9 cellular contexts compared by ENCODE assay signal in genomic region chr13:50365683-50366391, GRCh38.
DNase-seq lines count a peak whose midpoint lies in the region; ATAC-seq and TF ChIP-seq lines count a peak whose summit lies in the region.
"Had no signal": no experiment of that assay in that cellular context is flagged by ENCODE, and none has a peak within 500 bp of the region (broad histone marks: within the 10 kb centered on the region; RNA-seq: fewer than 3 reads in every experiment).

No MANE protein-coding gene starts in this region.

- no peaks in the 10 kb centered on the region for H3K27me3 Mint-ChIP-seq in CD4-positive, alpha-beta T cell
- H3K27me3 Mint-ChIP-seq in activated B cell treated with CpG ODN at 0.5 μM for 24 hours, result no peaks in the 10 kb centered on the region

- CTCF ChIA-PET in CD4-positive, alpha-beta T cell (lab: Charles Lee), result interaction anchor here (1.1 kb wide), 1 partner anchor 369 kb away, joined by 3 read pairs; the partner anchor contains the start of gene TRIM13
- CTCF ChIA-PET in activated B cell treated with CpG ODN at 0.5 μM for 24 hours (lab: Charles Lee), result interaction anchor here (0.7 to 1.8 kb wide), 3 partner anchors 21 to 435 kb away, joined by 3 to 5 read pairs (median 3); no protein-coding TSS in a partner anchor

- H3K79me2 ChIP-seq in KMS-11 (ENCODE audit: insufficient read depth, low read depth), result no peaks in the 10 kb centered on the region

- peak overlapping the region; percentile 58 for H3K4me2 ChIP-seq in KMS-11

- H3K9ac ChIP-seq in KMS-11, result no peak overlapping the region

- H3K36me3 ChIP-seq in KMS-11 (ENCODE audit: insufficient read depth) (no peaks in the 10 kb centered on the region), heart right ventricle (no peaks in the 10 kb centered on the region)
- H3K36me3 ChIP-seq: cardiac muscle cell had no signal

- peak in 8 of 10 experiments; percentile 8 to 37 (median 17) for DNase-seq in CD4-positive, alpha-beta T cell
- DNase-seq in activated B cell treated with CpG ODN at 0.5 μM for 24 hours (no peak), epithelial cell of proximal tubule (ENCODE audit: low read depth) (peak; percentile 78), heart right ventricle (no peak), ecto neural progenitor cell (ENCODE audit: low spot score) (no peak)
- DNase-seq in stimulated activated CD8-positive, alpha-beta memory T cell treated with anti-CD3 and anti-CD28 coated beads, Interleukin-4, amount 100 ng/mL, for 48 hours, result peak; percentile 60

- H3K27ac Mint-ChIP-seq in CD4-positive, alpha-beta T cell, result peak overlapping the region; percentile 89
- peak overlapping the region; percentile 86 for H3K27ac Mint-ChIP-seq in activated B cell treated with CpG ODN at 0.5 μM for 24 hours

- H2AFZ ChIP-seq in KMS-11 (ENCODE audit: low read depth), result no peak overlapping the region

- no peaks in the 10 kb centered on the region for H3K9me3 Mint-ChIP-seq in CD4-positive, alpha-beta T cell
- H3K9me3 Mint-ChIP-seq in activated B cell treated with CpG ODN at 0.5 μM for 24 hours, result no peaks in the 10 kb centered on the region

- H3K9me3 ChIP-seq in CD4-positive, alpha-beta T cell (ENCODE audit: control insufficient read depth, low read length), result no peaks in the 10 kb centered on the region
- H3K9me3 ChIP-seq in heart right ventricle, result no peaks in the 10 kb centered on the region

- H3K27ac ChIP-seq in CD4-positive, alpha-beta T cell (ENCODE audit: low read depth, low read length), result peak overlapping the region; percentile 24
- peak overlapping the region; percentile 46; the same call in 1 of the 2 replicates for H3K27ac ChIP-seq in KMS-11
- H3K27ac ChIP-seq in heart right ventricle, result peak overlapping the region in 1 of 10 donors; percentile 69
- H3K27ac ChIP-seq: cardiac muscle cell had no signal

- H3K4me3 ChIP-seq in KMS-11 (IDR thresholded peaks at IDR 0.05; ENCODE audit: insufficient read depth, low read depth, low read length) (no peak overlapping the region), epithelial cell of proximal tubule (ENCODE audit: low read depth, low read length) (peak overlapping the region; percentile 31), heart right ventricle (no peak overlapping the region)
- H3K4me3 ChIP-seq: cardiac muscle cell had no signal

- no peak for TF ChIP-seq CTCF in CD4-positive, alpha-beta T cell (IDR thresholded peaks at IDR 0.05)
- TF ChIP-seq CTCF in KMS-11 (conservative IDR thresholded peaks at IDR 0.05; ENCODE audit: low read depth, low read length) (no peak), activated B cell treated with CpG ODN at 0.5 μM for 24 hours (IDR thresholded peaks at IDR 0.05) (no peak), epithelial cell of proximal tubule (conservative IDR thresholded peaks at IDR 0.05; ENCODE audit: low read depth, low read length) (no peak), heart right ventricle (IDR thresholded peaks at IDR 0.05) (no peak)

- peak; percentile 75 for ATAC-seq in CD4-positive, alpha-beta T cell (ENCODE audit: poor library complexity)
- ATAC-seq in GM21423 (IDR thresholded peaks at IDR 0.05; ENCODE audit: unreplicated experiment), result peak; percentile 71
- ATAC-seq in activated B cell treated with CpG ODN at 0.5 μM for 24 hours (ENCODE audit: low read depth), result peak; percentile 28
- ATAC-seq in heart right ventricle, result no peak

- H3K36me3 Mint-ChIP-seq in CD4-positive, alpha-beta T cell (ENCODE audit: low read depth), result no peaks in the 10 kb centered on the region
- no peaks in the 10 kb centered on the region for H3K36me3 Mint-ChIP-seq in activated B cell treated with CpG ODN at 0.5 μM for 24 hours (ENCODE audit: low read depth)

- peak overlapping the region; percentile 77 for H3K4me3 Mint-ChIP-seq in CD4-positive, alpha-beta T cell
- H3K4me3 Mint-ChIP-seq in activated B cell treated with CpG ODN at 0.5 μM for 24 hours, result peak overlapping the region; percentile 63

- POLR2A ChIA-PET in CD4-positive, alpha-beta T cell (lab: Charles Lee), result interaction anchor here (0.8 to 3.3 kb wide), 8 partner anchors 14 to 1087 kb away, joined by 3 to 21 read pairs (median 3); partner anchors contain the start of gene TRIM13
- POLR2A ChIA-PET in activated B cell treated with CpG ODN at 0.5 μM for 24 hours (lab: Charles Lee), result interaction anchor here (0.6 to 3.4 kb wide), 17 partner anchors 8 to 549 kb away, joined by 3 to 42 read pairs (median 8); partner anchors contain the start of gene TRIM13

- H3K27me3 ChIP-seq in CD4-positive, alpha-beta T cell (ENCODE audit: control insufficient read depth, insufficient read depth, low read length), result no peaks in the 10 kb centered on the region
- H3K27me3 ChIP-seq in KMS-11 (ENCODE audit: insufficient read depth, low read depth) (peaks cover 5% of the 10 kb centered on the region; the same call in 1 of the 2 replicates), heart right ventricle (no peaks in the 10 kb centered on the region)
- H3K27me3 ChIP-seq: cardiac muscle cell had no signal

- H3K4me1 Mint-ChIP-seq in CD4-positive, alpha-beta T cell (ENCODE audit: low read depth), result peaks cover 41% of the 10 kb centered on the region
- peaks cover 57% of the 10 kb centered on the region for H3K4me1 Mint-ChIP-seq in activated B cell treated with CpG ODN at 0.5 μM for 24 hours

- no peaks in the 10 kb centered on the region for H4K20me1 ChIP-seq in KMS-11 (ENCODE audit: insufficient read depth)

- intact Hi-C loops in CD4-positive, alpha-beta T cell (cut with DNase I, micrococcal nuclease), result loop anchor here in 1 of 2 experiments (10.0 kb wide), 1 partner anchor 539 kb away; the partner anchor contains the start of gene RNASEH2B
- intact Hi-C loops in activated B cell treated with CpG ODN at 0.5 μM for 24 hours (cut with micrococcal nuclease), result loop anchor here (1.0 kb wide), 3 partner anchors 11 to 284 kb away; no protein-coding TSS in a partner anchor
- intact Hi-C loops in heart right ventricle (cut with DNase I), result no loop called here

- peaks cover 43% of the 10 kb centered on the region for H3K4me1 ChIP-seq in KMS-11 (ENCODE audit: low read depth, poor library complexity, severe bottlenecking)
- peaks cover 0 to 21% (median 0%) of the 10 kb centered on the region in 9 donors for H3K4me1 ChIP-seq in heart right ventricle

- 92 to 95% methylated on average over 8 of the region's 8 CpGs for WGBS in heart right ventricle, 2 donors

Comparison
In these comparisons a context has a peak if more than half of its experiments do, and no peak if none do; other contexts are left out.
1. ATAC-seq: peak in CD4-positive, alpha-beta T cell (single experiment), GM21423 (single experiment) and activated B cell treated with CpG ODN at 0.5 μM for 24 hours (single experiment); none in heart right ventricle (0 of 8).
2. DNase-seq: peak in CD4-positive, alpha-beta T cell (8 of 10), epithelial cell of proximal tubule (single experiment) and stimulated activated CD8-positive, alpha-beta memory T cell treated with anti-CD3 and anti-CD28 coated beads, Interleukin-4, amount 100 ng/mL, for 48 hours (single experiment); none in activated B cell treated with CpG ODN at 0.5 μM for 24 hours (single experiment), heart right ventricle (0 of 2) and ecto neural progenitor cell (single experiment).